ENCODE assay signal across 20 cellular contexts in genomic region chr5:78275998-78276543, GRCh38.
"Had no signal": no experiment of that assay in that cellular context is flagged by ENCODE, and none has a peak within 500 bp of the region (broad histone marks: within the 10 kb centered on the region; RNA-seq: fewer than 3 reads in every experiment).

No MANE protein-coding gene starts in this region.

- H3K27ac ChIP-seq: ascending aorta, breast epithelium, foreskin keratinocyte, left ventricle myocardium inferior, sigmoid colon, testis, upper lobe of left lung, WERI-Rb-1 had no signal

- H3K4me1 ChIP-seq: breast epithelium, foreskin keratinocyte, upper lobe of left lung had no signal

- H3K9me3 ChIP-seq: ascending aorta, breast epithelium, left ventricle myocardium inferior, sigmoid colon, testis, upper lobe of left lung had no signal

- H3K36me3 ChIP-seq: ascending aorta, breast epithelium, left ventricle myocardium inferior, sigmoid colon, upper lobe of left lung had no signal

- DNase-seq: activated CD4-positive, alpha-beta T cell treated with anti-CD3 and anti-CD28 coated beads for 1 hour; activated CD4-positive, alpha-beta T cell treated with anti-CD3 and anti-CD28 coated beads, Interleukin-2, amount 50 U/mL, for 1 hour; activated CD8-positive, alpha-beta T cell treated with anti-CD3 and anti-CD28 coated beads, Interleukin-2, amount 10 ng/mL, durations not matched to agents 7 days and 5 days; activated gamma-delta T cell treated with Interleukin-2 at 50 U/mL for 16 hours; activated T-cell treated with anti-CD3 and anti-CD28 coated beads, Interleukin-2, amount 50 U/mL, for 1 hour; effector memory CD4-positive, alpha-beta T cell; foreskin keratinocyte; kidney glomerular epithelial cell; left ventricle myocardium inferior; natural killer cell; sigmoid colon; stimulated activated CD4-positive, alpha-beta T cell treated with anti-CD3 and anti-CD28 coated beads, Interleukin-2, amount 100 ng/mL, for 48 hours; stimulated activated CD8-positive, alpha-beta memory T cell treated with anti-CD3 and anti-CD28 coated beads, Interleukin-4, amount 100 ng/mL, for 48 hours; stimulated activated naive CD4-positive, alpha-beta T cell; testis; upper lobe of left lung; WERI-Rb-1 had no signal

- H3K4me3 ChIP-seq: ascending aorta, breast epithelium, left ventricle myocardium inferior, sigmoid colon, testis, upper lobe of left lung had no signal

- H3K27me3 ChIP-seq: ascending aorta, breast epithelium, foreskin keratinocyte, sigmoid colon, testis, upper lobe of left lung had no signal

- ATAC-seq: activated CD8-positive, alpha-beta T cell treated with anti-CD3 and anti-CD28 coated beads, Interleukin-2, amount 10 ng/mL, durations not matched to agents 7 days and 5 days; activated naive CD4-positive, alpha-beta T cell treated with anti-CD3 and anti-CD28 coated beads, Interleukin-2, amount 50 U/mL, for 72 hours; foreskin keratinocyte; natural killer cell had no signal
